ENCODE assay signal across 8 cellular contexts in genomic region chr2:20822535-20823490, GRCh38. TPM values are rescaled to one million over a fixed set of nuclear protein-coding genes. Genes with fewer than 3 reads are reported as not detected.
DNase-seq lines count a peak whose midpoint lies in the region; ATAC-seq, FAIRE-seq and TF ChIP-seq lines count a peak whose summit lies in the region.

Gene LDAH, minus strand, starts transcription at chr2:20823101. Its CDS starts 21,638 bp downstream, at chr2:20801463.

- H3K27me3 ChIP-seq in astrocyte (ENCODE audit: insufficient read depth, low read length) (no peaks in the 10 kb centered on the region), rectal smooth muscle tissue (ENCODE audit: control insufficient read depth, insufficient read depth, low read length) (no peaks in the 10 kb centered on the region), vagina (no peaks in the 10 kb centered on the region)

- no peaks in the 10 kb centered on the region for H3K36me3 Mint-ChIP-seq in astrocyte (ENCODE audit: low read depth, unreplicated experiment)

- H3K9me3 Mint-ChIP-seq in astrocyte (ENCODE audit: unreplicated experiment) = no peaks in the 10 kb centered on the region

- peak in 1 of 2 donors; percentile 26 for TF ChIP-seq POLR2A in vagina (IDR thresholded peaks at IDR 0.05)

- TF ChIP-seq CTCF in astrocyte (IDR thresholded peaks at IDR 0.05; ENCODE audit: insufficient read depth, low read depth, low read length) (no peak), vagina (IDR thresholded peaks at IDR 0.05) (no peak)

- peaks cover 5% of the 10 kb centered on the region for H3K27me3 Mint-ChIP-seq in astrocyte (ENCODE audit: low read depth, unreplicated experiment)

- DNase-seq in NCI-H187 treated with DMSO at 0.1 percent for 48 hours (lab: John Stamatoyannopoulos, UW) = peak; percentile 61
- peak; percentile 66 for DNase-seq in T-helper 22 cell (ENCODE audit: low read depth)
- DNase-seq in astrocyte (ENCODE audit: low read depth) = peak; percentile 74
- peak; percentile 88 for DNase-seq in hepatic stellate cell (ENCODE audit: low spot score)
- peak in 1 of 2 donors; percentile 91 for DNase-seq in vagina (ENCODE audit: extremely low spot score in 2 of 2)

- peak within 1 kb of the TSS; percentile 99 for H3K4me2 ChIP-seq in astrocyte (ENCODE audit: low read length)

- H3K4me3 ChIP-seq in astrocyte (ENCODE audit: insufficient read depth, low read depth, low read length) (peak within 1 kb of the TSS; percentile 89), rectal smooth muscle tissue (ENCODE audit: low read length) (peak within 1 kb of the TSS; percentile 97), vagina (peak within 1 kb of the TSS; percentile 79 to 87)

- peak within 1 kb of the TSS; percentile 98 for H3K27ac Mint-ChIP-seq in astrocyte (ENCODE audit: unreplicated experiment)

- H3K9ac ChIP-seq in astrocyte (ENCODE audit: low read length) (peak within 1 kb of the TSS; percentile 93), rectal smooth muscle tissue (ENCODE audit: low read length) (peak within 1 kb of the TSS; percentile 88)

- H3K9me3 ChIP-seq in astrocyte (ENCODE audit: insufficient read depth, low read depth, low read length) (no peaks in the 10 kb centered on the region), vagina (no peaks in the 10 kb centered on the region)

- peak; percentile 90 for ATAC-seq in GM18502 (IDR thresholded peaks at IDR 0.05; ENCODE audit: poor library complexity, unreplicated experiment)
- peak; percentile 86 for ATAC-seq in HG02943 (IDR thresholded peaks at IDR 0.05; ENCODE audit: low read depth, unreplicated experiment)

- H3K27ac ChIP-seq in astrocyte (ENCODE audit: low read depth, low read length) (peak within 1 kb of the TSS; percentile 91), rectal smooth muscle tissue (ENCODE audit: low read depth, low read length) (peak within 1 kb of the TSS; percentile 94), vagina (peak within 1 kb of the TSS; percentile 92)

- H3K36me3 ChIP-seq in astrocyte (ENCODE audit: insufficient read depth, low read length) (no peaks in the 10 kb centered on the region), rectal smooth muscle tissue (ENCODE audit: control insufficient read depth, insufficient read depth, low read length) (no peaks in the 10 kb centered on the region), vagina (no peaks in the 10 kb centered on the region)

- H3K79me2 ChIP-seq in astrocyte (ENCODE audit: insufficient read depth, low read length) = peaks cover 19% of the 10 kb centered on the region

- intact Hi-C loops in vagina (cut with DNase I) = no loop called here

- H4K20me1 ChIP-seq in astrocyte (ENCODE audit: insufficient read depth, low read length) = peaks cover 4% of the 10 kb centered on the region

- FAIRE-seq in astrocyte (lab: Jason Lieb, UNC) = no peak

- peak within 1 kb of the TSS; percentile 100 for H2AFZ ChIP-seq in astrocyte (ENCODE audit: low read depth, low read length)

- H3K4me1 Mint-ChIP-seq in astrocyte (ENCODE audit: low read depth, unreplicated experiment) = no peaks in the 10 kb centered on the region

- H3K4me1 ChIP-seq in astrocyte (ENCODE audit: insufficient read depth, low read length) = peaks cover 2% of the 10 kb centered on the region
- H3K4me1 ChIP-seq in rectal smooth muscle tissue (ENCODE audit: control insufficient read depth, insufficient read depth, low read length) = no peaks in the 10 kb centered on the region
- peaks cover 8% of the 10 kb centered on the region for H3K4me1 ChIP-seq in vagina

- peak within 1 kb of the TSS; percentile 97 for H3K4me3 Mint-ChIP-seq in astrocyte (ENCODE audit: unreplicated experiment)

RNA-seq across cellular contexts. Expression of gene LDAH, which starts in this region (rescaled TPM):
- total RNA-seq in astrocyte (19.3 and 25.7 TPM in 2 replicates), vagina (9.1 TPM)
